19 cellular contexts compared by ENCODE assay signal in the genomic region with DNA sequence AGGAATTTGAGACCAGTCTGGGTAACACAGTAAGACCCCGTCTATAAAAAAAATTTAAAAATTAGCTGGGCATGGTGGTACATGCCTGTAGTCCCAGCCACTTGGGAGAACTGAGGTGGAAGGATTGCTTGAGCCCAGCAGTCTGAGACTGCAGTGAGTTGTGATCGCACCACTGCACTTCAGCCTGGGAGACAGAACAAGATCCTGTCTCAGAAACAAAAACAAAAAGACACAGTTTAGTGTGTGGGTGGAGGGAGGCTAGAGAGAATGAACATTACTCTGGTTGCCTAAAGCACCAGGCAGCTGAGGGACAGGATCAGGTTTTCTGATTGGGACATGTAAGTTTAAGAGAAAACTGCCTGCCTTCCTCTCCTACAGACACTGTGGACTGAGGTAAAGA. TPM values are rescaled to one million over a fixed set of nuclear protein-coding genes. Genes with fewer than 3 reads are reported as not detected.
DNase-seq lines count a peak whose midpoint lies in the region; ATAC-seq and TF ChIP-seq lines count a peak whose summit lies in the region.
"Had no signal": no experiment of that assay in that cellular context is flagged by ENCODE, and none has a peak within 500 bp of the region (broad histone marks: within the 10 kb centered on the region; RNA-seq: fewer than 3 reads in every experiment).

No MANE protein-coding gene starts in this region.

- WGBS in neuronal stem cell (ENCODE audit: extremely low coverage in 2 of 2, insufficient read length in 2 of 2, insufficient replicate concordance in 1 of 2), 2 donors = no CpG with 5 or more reads among the region's 2 CpGs

- H2BK12ac ChIP-seq in neuronal stem cell (ENCODE audit: low read length) = no peak overlapping the region

- H3K18ac ChIP-seq in neuronal stem cell (ENCODE audit: low read length) = no peak overlapping the region

- no peaks in the 10 kb centered on the region for H3K27me3 ChIP-seq in neuronal stem cell (ENCODE audit: control insufficient read depth in 3 of 3, insufficient read depth in 3 of 3, low read depth in 1 of 3, low read length in 3 of 3)
- H3K27me3 ChIP-seq: MG63, Peyer's patch had no signal

- peaks cover 3 to 9% of the 10 kb centered on the region in 2 donors for H3K9me3 ChIP-seq in neuronal stem cell (replicated peaks in 1 of 2; ENCODE audit: control insufficient read depth in 2 of 2, insufficient read depth in 1 of 2, low read depth in 1 of 2, low read length in 2 of 2)
- H3K9me3 ChIP-seq: Caco-2, Peyer's patch had no signal

- peak; percentile 15 for DNase-seq in astrocyte of the hippocampus (ENCODE audit: low read depth, low spot score)
- peak; percentile 65 for DNase-seq in kidney glomerular epithelial cell (lab: John Stamatoyannopoulos, UW)
- peak; percentile 8 for DNase-seq in neuronal stem cell (ENCODE audit: low spot score)
- DNase-seq in GM13976 (ENCODE audit: low spot score) = no peak
- DNase-seq: Caco-2; CD4-positive, CD25-positive, alpha-beta regulatory T cell; DMS 273 treated with DMSO at 0.1 percent for 48 hours; DMS79 treated with DMSO at 0.1 percent for 48 hours; Kasumi-1; MG63; NCI-H1417; NCI-H187; NCI-H446; NCI-H526; Peyer's patch had no signal

- H3K4me2 ChIP-seq in neuronal stem cell (ENCODE audit: insufficient read depth, low read length, poor library complexity, severe bottlenecking) = no peak overlapping the region

- H2BK15ac ChIP-seq in neuronal stem cell (ENCODE audit: low read length) = no peak overlapping the region

- H3K4me3 Mint-ChIP-seq in activated T-helper 17 cell treated with anti-CD3 and anti-CD28 coated beads, Interleukin-2, amount 50 U/mL, for 72 hours = no peak overlapping the region
- H3K4me3 Mint-ChIP-seq: CD4-positive, CD25-positive, alpha-beta regulatory T cell had no signal

- peaks cover 55% of the 10 kb centered on the region for H3K36me3 Mint-ChIP-seq in activated T-helper 17 cell treated with anti-CD3 and anti-CD28 coated beads, Interleukin-2, amount 50 U/mL, for 72 hours (ENCODE audit: low read depth)

- no peaks in the 10 kb centered on the region for H3K27me3 Mint-ChIP-seq in activated T-helper 17 cell treated with anti-CD3 and anti-CD28 coated beads, Interleukin-2, amount 50 U/mL, for 72 hours
- H3K27me3 Mint-ChIP-seq: CD4-positive, CD25-positive, alpha-beta regulatory T cell had no signal

- H4K8ac ChIP-seq in neuronal stem cell (ENCODE audit: low read depth, low read length) = no peak overlapping the region

- H2BK120ac ChIP-seq in neuronal stem cell (ENCODE audit: low read depth, low read length) = no peak overlapping the region

- peaks cover 14% of the 10 kb centered on the region for H3K9me3 Mint-ChIP-seq in activated T-helper 17 cell treated with anti-CD3 and anti-CD28 coated beads, Interleukin-2, amount 50 U/mL, for 72 hours

- H3K27ac ChIP-seq in neuronal stem cell (replicated peaks; ENCODE audit: low read length) = no peak overlapping the region
- H3K27ac ChIP-seq: Peyer's patch had no signal

- no peak overlapping the region for H3K14ac ChIP-seq in neuronal stem cell (ENCODE audit: low read length)

- H4K91ac ChIP-seq in neuronal stem cell (ENCODE audit: low read depth, low read length, poor library complexity) = no peak overlapping the region

- H3K4me1 ChIP-seq in neuronal stem cell (ENCODE audit: control insufficient read depth in 2 of 2, insufficient read depth in 1 of 2, low read depth in 1 of 2, low read length in 2 of 2) = no peaks in the 10 kb centered on the region
- H3K4me1 ChIP-seq: Caco-2, Peyer's patch had no signal

- H2AFZ ChIP-seq in neuronal stem cell (ENCODE audit: low read length) = no peak overlapping the region

- no peak overlapping the region for H3K9ac ChIP-seq in neuronal stem cell (ENCODE audit: low read depth, low read length, poor library complexity)

- no peak overlapping the region for H2AK5ac ChIP-seq in neuronal stem cell (ENCODE audit: low read depth, low read length)

- H3K4ac ChIP-seq in neuronal stem cell (ENCODE audit: low read length) = no peak overlapping the region

- H3K4me1 Mint-ChIP-seq in activated T-helper 17 cell treated with anti-CD3 and anti-CD28 coated beads, Interleukin-2, amount 50 U/mL, for 72 hours = no peaks in the 10 kb centered on the region

- no peak overlapping the region for H2BK5ac ChIP-seq in neuronal stem cell (ENCODE audit: low read length)

- no peak for TF ChIP-seq CTCF in GM13976 (IDR thresholded peaks at IDR 0.05; ENCODE audit: borderline replicate concordance, control extremely low read depth, extremely low read depth, insufficient read depth, missing control alignments)

- H3K36me3 ChIP-seq in neuronal stem cell (replicated peaks in 1 of 2; ENCODE audit: control insufficient read depth in 2 of 2, insufficient read depth in 2 of 2, low read length in 2 of 2) = no peaks in the 10 kb centered on the region

- no peak overlapping the region for H3K27ac Mint-ChIP-seq in activated T-helper 17 cell treated with anti-CD3 and anti-CD28 coated beads, Interleukin-2, amount 50 U/mL, for 72 hours
- H3K27ac Mint-ChIP-seq: CD4-positive, CD25-positive, alpha-beta regulatory T cell had no signal

- ATAC-seq in GM18511 (IDR thresholded peaks at IDR 0.05; ENCODE audit: unreplicated experiment) (no peak), HG03571 (IDR thresholded peaks at IDR 0.05; ENCODE audit: unreplicated experiment) (no peak)
- ATAC-seq in activated T-helper 17 cell treated with anti-CD3 and anti-CD28 coated beads, Interleukin-2, amount 50 U/mL, for 72 hours (replicated peaks) = no peak

- H3K23ac ChIP-seq in neuronal stem cell (ENCODE audit: low read depth, low read length, poor library complexity) = no peak overlapping the region

- in situ Hi-C loops in GM13976 (cut with MboI; ENCODE audit: low sequenced_read_pairs, unreplicated experiment) = no loop called here

- no peaks in the 10 kb centered on the region for H3K79me1 ChIP-seq in neuronal stem cell (ENCODE audit: low read depth, low read length)

- H3K4me3 ChIP-seq in neuronal stem cell (ENCODE audit: low read length in 2 of 2) = no peak overlapping the region
- H3K4me3 ChIP-seq: MG63, Peyer's patch had no signal

RNA-seq across cellular contexts. Expression of gene VAMP4, which starts 42.3 kb away (rescaled TPM):
- polyA plus RNA-seq in neuronal stem cell (2013, experiment 1 of 2) = 8.8 TPM
- 9.3 TPM for polyA plus RNA-seq in neuronal stem cell (2013, experiment 2 of 2)
- total RNA-seq in activated T-helper 17 cell treated with anti-CD3 and anti-CD28 coated beads, Interleukin-2, amount 50 U/mL, for 72 hours = 10 to 100 TPM; 14.4 to 16.3 TPM

RNA-seq across cellular contexts. Expression of gene MYOC, which starts 47.0 kb away (rescaled TPM):
- not detected for polyA plus RNA-seq in neuronal stem cell (2013, experiment 1 of 2)
- not detected for polyA plus RNA-seq in neuronal stem cell (2013, experiment 2 of 2)
- not detected for total RNA-seq in activated T-helper 17 cell treated with anti-CD3 and anti-CD28 coated beads, Interleukin-2, amount 50 U/mL, for 72 hours
- total RNA-seq: Caco-2; CD4-positive, CD25-positive, alpha-beta regulatory T cell; OCI-LY7 had no signal
- polyA plus RNA-seq: CD4-positive, CD25-positive, alpha-beta regulatory T cell had no signal
